In genomic region chr5:172491481-172491880, GRCh38 we compare ENCODE assay signal across 29 cellular contexts. TPM values are rescaled to one million over a fixed set of nuclear protein-coding genes. Genes with fewer than 3 reads are reported as not detected.
DNase-seq lines count a peak whose midpoint lies in the region; ATAC-seq and TF ChIP-seq lines count a peak whose summit lies in the region.
"Had no signal": no experiment of that assay in that cellular context is flagged by ENCODE, and none has a peak within 500 bp of the region (broad histone marks: within the 10 kb centered on the region; RNA-seq: fewer than 3 reads in every experiment).

No MANE protein-coding gene starts in this region.

- TF ChIP-seq CTCF in endodermal cell (conservative IDR thresholded peaks at IDR 0.05) = no peak

- no peaks in the 10 kb centered on the region for H3K4me1 Mint-ChIP-seq in activated CD8-positive, alpha-beta memory T cell treated with anti-CD3 and anti-CD28 coated beads, Interleukin-2, amount 10 ng/mL, durations not matched to agents 7 days and 5 days
- H3K4me1 Mint-ChIP-seq in endodermal cell (peaks cover 5% of the 10 kb centered on the region), immature natural killer cell (no peaks in the 10 kb centered on the region)
- no peaks in the 10 kb centered on the region for H3K4me1 Mint-ChIP-seq in stimulated activated naive B cell treated with anti-CD40 and anti-IgM and Interleukin-4, amounts not matched to agents 10 μg/mL and 1 μg/mL and 100 μg/mL, for 72 hours
- H3K4me1 Mint-ChIP-seq: activated CD4-positive, alpha-beta T cell treated with anti-CD3 and anti-CD28 coated beads, Interleukin-2, amount 10 ng/mL, durations not matched to agents 7 days and 5 days; CD4-positive, alpha-beta memory T cell; stimulated activated naive CD8-positive, alpha-beta T cell treated with anti-CD3 and anti-CD28 coated beads, Interleukin-15, amount 100 ng/mL, for 72 hours; WTC11 had no signal

- H3K9me3 Mint-ChIP-seq in activated CD8-positive, alpha-beta memory T cell treated with anti-CD3 and anti-CD28 coated beads, Interleukin-2, amount 10 ng/mL, durations not matched to agents 7 days and 5 days (ENCODE audit: low read depth) = no peaks in the 10 kb centered on the region
- H3K9me3 Mint-ChIP-seq in endodermal cell (peaks cover 2% of the 10 kb centered on the region), immature natural killer cell (peaks cover 0 to 1% (median 0%) of the 10 kb centered on the region in 6 donors)
- H3K9me3 Mint-ChIP-seq in stimulated activated naive B cell treated with anti-CD40 and anti-IgM and Interleukin-4, amounts not matched to agents 10 μg/mL and 1 μg/mL and 100 μg/mL, for 72 hours = peaks cover 0 to 3% of the 10 kb centered on the region in 2 donors
- H3K9me3 Mint-ChIP-seq: activated CD4-positive, alpha-beta T cell treated with anti-CD3 and anti-CD28 coated beads, Interleukin-2, amount 10 ng/mL, durations not matched to agents 7 days and 5 days; stimulated activated naive CD8-positive, alpha-beta T cell treated with anti-CD3 and anti-CD28 coated beads, Interleukin-15, amount 100 ng/mL, for 72 hours; WTC11 had no signal

- CTCF ChIA-PET in activated CD8-positive, alpha-beta memory T cell treated with anti-CD3 and anti-CD28 coated beads, Interleukin-2, amount 10 ng/mL, durations not matched to agents 7 days and 5 days (lab: Charles Lee) = no interaction called here

- 78 to 83% methylated on average over 6 to 8 of the region's 8 CpGs for WGBS in endodermal cell (ENCODE audit: insufficient coverage in 1 of 2, insufficient read length in 1 of 2), 2 experiments

- no peaks in the 10 kb centered on the region for H3K36me3 Mint-ChIP-seq in activated CD8-positive, alpha-beta memory T cell treated with anti-CD3 and anti-CD28 coated beads, Interleukin-2, amount 10 ng/mL, durations not matched to agents 7 days and 5 days
- H3K36me3 Mint-ChIP-seq in endodermal cell (ENCODE audit: low read depth) (no peaks in the 10 kb centered on the region), immature natural killer cell (no peaks in the 10 kb centered on the region)
- H3K36me3 Mint-ChIP-seq in stimulated activated naive B cell treated with anti-CD40 and anti-IgM and Interleukin-4, amounts not matched to agents 10 μg/mL and 1 μg/mL and 100 μg/mL, for 72 hours = no peaks in the 10 kb centered on the region
- H3K36me3 Mint-ChIP-seq: brain; CD4-positive, alpha-beta memory T cell; WTC11 had no signal

- no peaks in the 10 kb centered on the region for H3K36me3 ChIP-seq in endodermal cell (ENCODE audit: control insufficient read depth, insufficient read depth, low read length)
- H3K36me3 ChIP-seq: HAP-1, right atrium auricular region, uterus had no signal

- H3K27me3 ChIP-seq in endodermal cell (ENCODE audit: control insufficient read depth, insufficient read depth, low read length, poor library complexity, severe bottlenecking) = no peaks in the 10 kb centered on the region
- H3K27me3 ChIP-seq: right atrium auricular region, uterus had no signal

- no peak overlapping the region for H3K4me3 ChIP-seq in endodermal cell (ENCODE audit: low read length)
- H3K4me3 ChIP-seq: A549, HAP-1, right atrium auricular region, uterus had no signal

- H3K9ac ChIP-seq in endodermal cell (ENCODE audit: extremely low read depth, low read length, poor library complexity, severe bottlenecking) = no peak overlapping the region
- H3K9ac ChIP-seq: parathyroid adenoma had no signal

- no peak overlapping the region for H3K27ac Mint-ChIP-seq in activated CD8-positive, alpha-beta memory T cell treated with anti-CD3 and anti-CD28 coated beads, Interleukin-2, amount 10 ng/mL, durations not matched to agents 7 days and 5 days
- no peak overlapping the region for H3K27ac Mint-ChIP-seq in endodermal cell
- H3K27ac Mint-ChIP-seq in stimulated activated naive B cell treated with anti-CD40 and anti-IgM and Interleukin-4, amounts not matched to agents 10 μg/mL and 1 μg/mL and 100 μg/mL, for 72 hours = no peak overlapping the region
- H3K27ac Mint-ChIP-seq in immature natural killer cell = no peak overlapping the region
- H3K27ac Mint-ChIP-seq: activated CD4-positive, alpha-beta T cell treated with anti-CD3 and anti-CD28 coated beads, Interleukin-2, amount 10 ng/mL, durations not matched to agents 7 days and 5 days; activated naive CD4-positive, alpha-beta T cell treated with anti-CD3 and anti-CD28 coated beads for 36 hours; brain; CD4-positive, alpha-beta memory T cell; WTC11 had no signal

- H3K4me1 ChIP-seq in endodermal cell (ENCODE audit: control insufficient read depth, insufficient read depth, low read length) = no peaks in the 10 kb centered on the region
- H3K4me1 ChIP-seq: A549, HAP-1, parathyroid adenoma, uterus had no signal

- H3K4me3 Mint-ChIP-seq in activated CD8-positive, alpha-beta memory T cell treated with anti-CD3 and anti-CD28 coated beads, Interleukin-2, amount 10 ng/mL, durations not matched to agents 7 days and 5 days = no peak overlapping the region
- no peak overlapping the region for H3K4me3 Mint-ChIP-seq in endodermal cell
- no peak overlapping the region for H3K4me3 Mint-ChIP-seq in stimulated activated naive B cell treated with anti-CD40 and anti-IgM and Interleukin-4, amounts not matched to agents 10 μg/mL and 1 μg/mL and 100 μg/mL, for 72 hours
- no peak overlapping the region for H3K4me3 Mint-ChIP-seq in immature natural killer cell
- H3K4me3 Mint-ChIP-seq: activated CD4-positive, alpha-beta T cell treated with anti-CD3 and anti-CD28 coated beads, Interleukin-2, amount 10 ng/mL, durations not matched to agents 7 days and 5 days; activated naive CD4-positive, alpha-beta T cell treated with anti-CD3 and anti-CD28 coated beads for 36 hours; brain; CD4-positive, alpha-beta memory T cell; stimulated activated naive CD8-positive, alpha-beta T cell treated with anti-CD3 and anti-CD28 coated beads, Interleukin-15, amount 100 ng/mL, for 72 hours; WTC11 had no signal

- H3K27me3 Mint-ChIP-seq in activated CD8-positive, alpha-beta memory T cell treated with anti-CD3 and anti-CD28 coated beads, Interleukin-2, amount 10 ng/mL, durations not matched to agents 7 days and 5 days = peaks cover 16% of the 10 kb centered on the region
- H3K27me3 Mint-ChIP-seq in endodermal cell (ENCODE audit: insufficient read depth) = peaks cover 16% of the 10 kb centered on the region
- peaks cover 9 to 30% of the 10 kb centered on the region in 2 donors for H3K27me3 Mint-ChIP-seq in stimulated activated naive B cell treated with anti-CD40 and anti-IgM and Interleukin-4, amounts not matched to agents 10 μg/mL and 1 μg/mL and 100 μg/mL, for 72 hours
- peaks cover 2 to 8% (median 7%) of the 10 kb centered on the region in 3 donors for H3K27me3 Mint-ChIP-seq in immature natural killer cell (ENCODE audit: low read depth in 3 of 3)

- peak; percentile 47 for DNase-seq in activated CD8-positive, alpha-beta memory T cell treated with anti-CD3 and anti-CD28 coated beads, Interleukin-2, amount 50 U/mL, for 48 hours
- no peak for DNase-seq in activated CD8-positive, alpha-beta memory T cell treated with anti-CD3 and anti-CD28 coated beads, Interleukin-2, amount 10 ng/mL, durations not matched to agents 7 days and 5 days
- peak; percentile 23 for DNase-seq in NCI-H69 (lab: John Stamatoyannopoulos, UW)
- DNase-seq in endodermal cell = peak; percentile 36
- DNase-seq in stimulated activated naive B cell treated with anti-CD40 and anti-IgM and Interleukin-4, amounts not matched to agents 10 μg/mL and 1 μg/mL and 100 μg/mL, for 72 hours = no peak
- no peak for DNase-seq in immature natural killer cell
- DNase-seq in NCI-H2171 treated with DMSO at 0.1 percent for 48 hours (lab: John Stamatoyannopoulos, UW) = no peak
- DNase-seq in occipital lobe (lab: John Stamatoyannopoulos, UW) = no peak
- DNase-seq: activated CD4-positive, alpha-beta T cell treated with anti-CD3 and anti-CD28 coated beads, Interleukin-2, amount 10 ng/mL, durations not matched to agents 7 days and 5 days; activated naive CD4-positive, alpha-beta T cell treated with anti-CD3 and anti-CD28 coated beads for 36 hours; CD4-positive, alpha-beta memory T cell; effector CD8-positive, alpha-beta T cell; EL; hypothalamus; Kasumi-1; NCI-H1417 treated with DMSO at 0.1 percent for 48 hours; NCI-H2081; NCI-H226; NCI-H82; stimulated activated CD8-positive, alpha-beta memory T cell treated with anti-CD3 and anti-CD28 coated beads, Interleukin-4, amount 100 ng/mL, for 48 hours; stimulated activated naive CD8-positive, alpha-beta T cell treated with anti-CD3 and anti-CD28 coated beads, Interleukin-15, amount 100 ng/mL, for 72 hours; uterus had no signal

- no peak overlapping the region for H3K27ac ChIP-seq in endodermal cell (ENCODE audit: low read depth, low read length)
- H3K27ac ChIP-seq: A549, epithelial cell of prostate, parathyroid adenoma, right atrium auricular region, uterus had no signal

- ATAC-seq in activated CD8-positive, alpha-beta memory T cell treated with anti-CD3 and anti-CD28 coated beads, Interleukin-2, amount 10 ng/mL, durations not matched to agents 7 days and 5 days = no peak
- ATAC-seq in stimulated activated naive B cell treated with anti-CD40 and anti-IgM and Interleukin-4, amounts not matched to agents 10 μg/mL and 1 μg/mL and 100 μg/mL, for 72 hours (replicated peaks) = peak; percentile 16 to 22
- ATAC-seq: A549; stimulated activated naive CD8-positive, alpha-beta T cell treated with anti-CD3 and anti-CD28 coated beads, Interleukin-15, amount 100 ng/mL, for 72 hours; WTC11 had no signal

- H3K9me3 ChIP-seq in endodermal cell (ENCODE audit: control insufficient read depth, low read length) = no peaks in the 10 kb centered on the region
- H3K9me3 ChIP-seq: A549, HAP-1, right atrium auricular region, uterus had no signal

RNA-seq across cellular contexts. Expression of gene SH3PXD2B, which starts 37.2 kb away (rescaled TPM):
- under 1 TPM; 0.06 to 0.12 TPM for total RNA-seq in activated CD8-positive, alpha-beta memory T cell treated with anti-CD3 and anti-CD28 coated beads, Interleukin-2, amount 10 ng/mL, durations not matched to agents 7 days and 5 days
- 10 to 100 TPM; 62.2 to 74.9 TPM for total RNA-seq in endodermal cell
- 46.2 TPM for polyA plus RNA-seq in endodermal cell (2013, experiment 1 of 2)
- 45.0 TPM for polyA plus RNA-seq in endodermal cell (2013, experiment 2 of 2)
- not detected for polyA plus RNA-seq in immature natural killer cell
- total RNA-seq in occipital lobe = 17.6 TPM
- polyA plus RNA-seq: CD4-positive, alpha-beta memory T cell had no signal

Comparison
In these comparisons a context has a peak if more than half of its experiments do, and no peak if none do; other contexts are left out.
1. DNase-seq: peak in activated CD8-positive, alpha-beta memory T cell treated with anti-CD3 and anti-CD28 coated beads, Interleukin-2, amount 50 U/mL, for 48 hours (single experiment), NCI-H69 (single experiment) and endodermal cell (single experiment); none in activated CD8-positive, alpha-beta memory T cell treated with anti-CD3 and anti-CD28 coated beads, Interleukin-2, amount 10 ng/mL, durations not matched to agents 7 days and 5 days (single experiment), stimulated activated naive B cell treated with anti-CD40 and anti-IgM and Interleukin-4, amounts not matched to agents 10 μg/mL and 1 μg/mL and 100 μg/mL, for 72 hours (single experiment), immature natural killer cell (0 of 3), NCI-H2171 treated with DMSO at 0.1 percent for 48 hours (single experiment) and occipital lobe (single experiment).
2. RNA of gene SH3PXD2B, which starts 37.2 kb away (total RNA-seq): 62.2 to 74.9 TPM in endodermal cell and 17.6 TPM in occipital lobe (single experiment); 0.06 to 0.12 TPM in activated CD8-positive, alpha-beta memory T cell treated with anti-CD3 and anti-CD28 coated beads, Interleukin-2, amount 10 ng/mL, durations not matched to agents 7 days and 5 days; every median in the first group is over 10 times any median in the second.